ENCODE assay signal across 11 cellular contexts in the genomic region with DNA sequence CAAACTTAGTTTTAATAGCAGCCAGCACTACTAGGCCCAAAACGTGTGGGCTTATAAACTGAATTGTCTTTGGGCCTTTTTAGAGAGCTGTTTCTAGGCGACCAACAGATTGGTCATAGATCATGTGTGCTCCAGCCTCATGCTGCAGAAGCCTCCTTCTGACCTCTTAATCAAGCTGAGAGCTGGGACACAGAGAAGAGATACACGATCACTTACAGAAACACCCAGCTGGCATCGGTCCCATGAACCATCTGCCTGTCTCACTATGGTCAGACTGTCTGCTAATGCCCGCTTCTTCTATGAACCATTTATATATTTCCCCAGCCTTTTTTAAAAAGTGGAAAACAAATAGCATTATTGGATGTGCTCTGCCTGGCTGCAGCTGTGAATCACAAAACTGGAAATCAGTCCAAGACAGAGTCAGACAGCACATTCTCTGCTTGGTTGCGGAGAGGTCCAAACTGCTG.
DNase-seq lines count a peak whose midpoint lies in the region; ATAC-seq and TF ChIP-seq lines count a peak whose summit lies in the region.
"Had no signal": no experiment of that assay in that cellular context is flagged by ENCODE, and none has a peak within 500 bp of the region (broad histone marks: within the 10 kb centered on the region; RNA-seq: fewer than 3 reads in every experiment).

No MANE protein-coding gene starts in this region.

- no peak overlapping the region for H3K4me3 Mint-ChIP-seq in activated CD4-positive, alpha-beta T cell treated with anti-CD3 and anti-CD28 coated beads, Interleukin-2, amount 10 ng/mL, durations not matched to agents 7 days and 5 days
- H3K4me3 Mint-ChIP-seq: natural killer cell treated with Interleukin-12 subunit alpha and Interleukin-12 subunit beta and Interleukin-15 and Interleukin-18, amount 100 ng/mL, for 72 hours had no signal

- CTCF ChIA-PET in activated CD4-positive, alpha-beta T cell treated with anti-CD3 and anti-CD28 coated beads, Interleukin-2, amount 10 ng/mL, durations not matched to agents 7 days and 5 days (lab: Charles Lee), result interaction anchor here (1.1 kb wide), 1 partner anchor 10 kb away, joined by 3 read pairs; no protein-coding TSS in a partner anchor

- no peaks in the 10 kb centered on the region for H3K36me3 Mint-ChIP-seq in activated CD4-positive, alpha-beta T cell treated with anti-CD3 and anti-CD28 coated beads, Interleukin-2, amount 10 ng/mL, durations not matched to agents 7 days and 5 days (ENCODE audit: low read depth)
- H3K36me3 Mint-ChIP-seq: natural killer cell treated with Interleukin-12 subunit alpha and Interleukin-12 subunit beta and Interleukin-15 and Interleukin-18, amount 100 ng/mL, for 72 hours had no signal

- POLR2A ChIA-PET in activated CD4-positive, alpha-beta T cell treated with anti-CD3 and anti-CD28 coated beads, Interleukin-2, amount 10 ng/mL, durations not matched to agents 7 days and 5 days (lab: Charles Lee), result no interaction called here

- H3K4me1 ChIP-seq in adrenal gland (replicated peaks in 1 of 2), result peaks cover 4 to 30% of the 10 kb centered on the region in 2 donors

- H3K4me3 ChIP-seq in adrenal gland, result no peak overlapping the region

- DNase-seq in LHCN-M2 (ENCODE audit: low read depth) (peak; percentile 28), adrenal gland (peak; percentile 56 to 97 (median 78)), left ventricle myocardium superior (peak; percentile 67), sciatic nerve (ENCODE audit: low spot score) (peak; percentile 75), activated gamma-delta T cell (lab: John Stamatoyannopoulos, UW) (no peak)
- DNase-seq in stimulated activated CD4-positive, alpha-beta T cell treated with anti-CD3 and anti-CD28 coated beads, Interleukin-4, amount 100 ng/mL, for 4 hours, result no peak
- DNase-seq in activated CD4-positive, alpha-beta T cell treated with anti-CD3 and anti-CD28 coated beads, Interleukin-2, amount 10 ng/mL, durations not matched to agents 7 days and 5 days, result no peak
- DNase-seq: activated CD8-positive, alpha-beta memory T cell treated with anti-CD3 and anti-CD28 coated beads for 24 hours had no signal

- no peaks in the 10 kb centered on the region for H3K9me3 ChIP-seq in adrenal gland (replicated peaks in 1 of 3)

- H3K9me3 Mint-ChIP-seq in activated CD4-positive, alpha-beta T cell treated with anti-CD3 and anti-CD28 coated beads, Interleukin-2, amount 10 ng/mL, durations not matched to agents 7 days and 5 days, result no peaks in the 10 kb centered on the region
- H3K9me3 Mint-ChIP-seq: natural killer cell treated with Interleukin-12 subunit alpha and Interleukin-12 subunit beta and Interleukin-15 and Interleukin-18, amount 100 ng/mL, for 72 hours had no signal

- peaks cover 3% of the 10 kb centered on the region for H3K27me3 Mint-ChIP-seq in activated CD4-positive, alpha-beta T cell treated with anti-CD3 and anti-CD28 coated beads, Interleukin-2, amount 10 ng/mL, durations not matched to agents 7 days and 5 days

- H3K27ac ChIP-seq in adrenal gland, result peak overlapping the region in 4 of 5 donors; percentile 34 to 78 (median 62)
- H3K27ac ChIP-seq: HL-60 had no signal

- no peaks in the 10 kb centered on the region for H3K4me1 Mint-ChIP-seq in activated CD4-positive, alpha-beta T cell treated with anti-CD3 and anti-CD28 coated beads, Interleukin-2, amount 10 ng/mL, durations not matched to agents 7 days and 5 days

- TF ChIP-seq POLR2A in adrenal gland (IDR thresholded peaks at IDR 0.05), result no peak

- TF ChIP-seq CTCF in adrenal gland (IDR thresholded peaks at IDR 0.05), result no peak

- H3K27me3 ChIP-seq in adrenal gland, result no peaks in the 10 kb centered on the region

- ATAC-seq in left ventricle myocardium superior (peak; percentile 89), sciatic nerve (peak; percentile 94), GM18868 (IDR thresholded peaks at IDR 0.05; ENCODE audit: unreplicated experiment) (no peak)

- WGBS in adrenal gland, 4 donors, result 20 to 36% (median 29%) methylated on average over 6 of the region's 6 CpGs

- H3K36me3 ChIP-seq in adrenal gland (replicated peaks in 1 of 2), result no peaks in the 10 kb centered on the region

- H3K27ac Mint-ChIP-seq in activated CD4-positive, alpha-beta T cell treated with anti-CD3 and anti-CD28 coated beads, Interleukin-2, amount 10 ng/mL, durations not matched to agents 7 days and 5 days, result no peak overlapping the region
- H3K27ac Mint-ChIP-seq: natural killer cell treated with Interleukin-12 subunit alpha and Interleukin-12 subunit beta and Interleukin-15 and Interleukin-18, amount 100 ng/mL, for 72 hours had no signal

- intact Hi-C loops in adrenal gland (cut with DNase I), result no loop called here
- intact Hi-C loops in left ventricle myocardium superior (cut with micrococcal nuclease), result no loop called here
- intact Hi-C loops in sciatic nerve (cut with DNase I), result no loop called here

Comparison
In these comparisons a context has a peak if more than half of its experiments do, and no peak if none do; other contexts are left out.
1. DNase-seq: peak in LHCN-M2 (single experiment), adrenal gland (7 of 7), left ventricle myocardium superior (single experiment) and sciatic nerve (single experiment); none in stimulated activated CD4-positive, alpha-beta T cell treated with anti-CD3 and anti-CD28 coated beads, Interleukin-4, amount 100 ng/mL, for 4 hours (0 of 2), activated gamma-delta T cell (single experiment) and activated CD4-positive, alpha-beta T cell treated with anti-CD3 and anti-CD28 coated beads, Interleukin-2, amount 10 ng/mL, durations not matched to agents 7 days and 5 days (single experiment).